Comparison of ENCODE assay signal across 1 cellular context in the genomic region with DNA sequence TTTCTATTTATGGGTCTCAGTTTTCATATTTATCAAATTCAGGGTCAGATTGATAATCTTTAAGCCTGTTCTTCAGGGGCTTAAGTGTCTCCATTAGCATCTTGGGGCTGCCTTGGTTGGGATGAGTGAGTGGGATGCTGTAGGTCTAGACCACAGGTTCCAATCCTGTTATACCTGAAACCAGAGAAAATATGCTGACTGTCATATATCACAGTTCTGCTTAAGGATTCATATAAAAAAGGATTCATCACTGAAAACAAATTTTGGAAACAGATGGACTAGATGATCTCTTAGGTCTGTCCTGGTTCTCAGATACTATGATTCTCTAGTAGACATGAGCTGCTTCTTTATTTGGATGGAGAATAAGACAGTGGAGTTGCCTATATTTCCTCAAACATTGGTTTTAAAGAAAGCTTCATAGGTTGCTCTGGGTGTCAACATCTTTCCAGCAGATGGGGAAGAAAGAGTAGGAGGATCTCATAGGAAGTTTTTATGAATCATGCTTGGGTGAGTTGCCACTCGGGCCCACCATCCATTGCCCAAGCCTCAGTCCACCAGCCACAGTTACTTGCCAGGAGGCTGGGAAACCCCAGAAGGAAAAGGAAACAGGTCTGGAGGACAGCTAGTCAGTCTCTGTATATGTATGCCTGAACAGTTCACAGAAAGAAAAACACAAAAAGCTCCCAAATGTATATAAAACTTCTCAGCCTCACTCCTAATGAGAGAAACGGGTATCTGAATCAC.
TF ChIP-seq lines count a peak whose summit lies in the region.

No MANE protein-coding gene starts in this region.

TF ChIP-seq in HepG2, 621 proteins besides CTCF, POLR2A, EP300 and RAD21:
- TF ChIP-seq SPEN (CRISPR knock-in tag; IDR thresholded peaks at IDR 0.05; ENCODE audit: low read depth) (no peak), ZNF296 (CRISPR knock-in tag; conservative IDR thresholded peaks at IDR 0.05) (no peak), RARA (CRISPR knock-in tag; IDR thresholded peaks at IDR 0.05) (no peak), THAP11 (CRISPR knock-in tag; IDR thresholded peaks at IDR 0.05) (no peak), SMC3 (IDR thresholded peaks at IDR 0.05; ENCODE audit: low read length) (no peak), MAFK (conservative IDR thresholded peaks at IDR 0.05 in 1 of 2, IDR thresholded peaks at IDR 0.05 in 1 of 2; ENCODE audit: low read length in 2 of 2) (peak; percentile 85 to 87), SMARCE1 (IDR thresholded peaks at IDR 0.05; ENCODE audit: borderline replicate concordance) (no peak), MAFF (IDR thresholded peaks at IDR 0.05; ENCODE audit: low read depth, low read length) (peak; percentile 86), TCF7 (IDR thresholded peaks at IDR 0.05; ENCODE audit: low read depth) (no peak), KLF11 (CRISPR knock-in tag; IDR thresholded peaks at IDR 0.05) (no peak), JARID2 (CRISPR knock-in tag; IDR thresholded peaks at IDR 0.05; ENCODE audit: insufficient replicate concordance) (no peak)
- TF ChIP-seq, protein P1, sequence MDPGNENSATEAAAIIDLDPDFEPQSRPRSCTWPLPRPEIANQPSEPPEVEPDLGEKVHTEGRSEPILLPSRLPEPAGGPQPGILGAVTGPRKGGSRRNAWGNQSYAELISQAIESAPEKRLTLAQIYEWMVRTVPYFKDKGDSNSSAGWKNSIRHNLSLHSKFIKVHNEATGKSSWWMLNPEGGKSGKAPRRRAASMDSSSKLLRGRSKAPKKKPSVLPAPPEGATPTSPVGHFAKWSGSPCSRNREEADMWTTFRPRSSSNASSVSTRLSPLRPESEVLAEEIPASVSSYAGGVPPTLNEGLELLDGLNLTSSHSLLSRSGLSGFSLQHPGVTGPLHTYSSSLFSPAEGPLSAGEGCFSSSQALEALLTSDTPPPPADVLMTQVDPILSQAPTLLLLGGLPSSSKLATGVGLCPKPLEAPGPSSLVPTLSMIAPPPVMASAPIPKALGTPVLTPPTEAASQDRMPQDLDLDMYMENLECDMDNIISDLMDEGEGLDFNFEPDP (CRISPR knock-in tag; conservative IDR thresholded peaks at IDR 0.05), result no peak
- TF ChIP-seq, protein P2, sequence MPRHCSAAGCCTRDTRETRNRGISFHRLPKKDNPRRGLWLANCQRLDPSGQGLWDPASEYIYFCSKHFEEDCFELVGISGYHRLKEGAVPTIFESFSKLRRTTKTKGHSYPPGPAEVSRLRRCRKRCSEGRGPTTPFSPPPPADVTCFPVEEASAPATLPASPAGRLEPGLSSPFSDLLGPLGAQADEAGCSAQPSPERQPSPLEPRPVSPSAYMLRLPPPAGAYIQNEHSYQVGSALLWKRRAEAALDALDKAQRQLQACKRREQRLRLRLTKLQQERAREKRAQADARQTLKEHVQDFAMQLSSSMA (CRISPR knock-in tag; IDR thresholded peaks at IDR 0.05), result no peak
